8 cellular contexts compared by ENCODE assay signal in the genomic region with DNA sequence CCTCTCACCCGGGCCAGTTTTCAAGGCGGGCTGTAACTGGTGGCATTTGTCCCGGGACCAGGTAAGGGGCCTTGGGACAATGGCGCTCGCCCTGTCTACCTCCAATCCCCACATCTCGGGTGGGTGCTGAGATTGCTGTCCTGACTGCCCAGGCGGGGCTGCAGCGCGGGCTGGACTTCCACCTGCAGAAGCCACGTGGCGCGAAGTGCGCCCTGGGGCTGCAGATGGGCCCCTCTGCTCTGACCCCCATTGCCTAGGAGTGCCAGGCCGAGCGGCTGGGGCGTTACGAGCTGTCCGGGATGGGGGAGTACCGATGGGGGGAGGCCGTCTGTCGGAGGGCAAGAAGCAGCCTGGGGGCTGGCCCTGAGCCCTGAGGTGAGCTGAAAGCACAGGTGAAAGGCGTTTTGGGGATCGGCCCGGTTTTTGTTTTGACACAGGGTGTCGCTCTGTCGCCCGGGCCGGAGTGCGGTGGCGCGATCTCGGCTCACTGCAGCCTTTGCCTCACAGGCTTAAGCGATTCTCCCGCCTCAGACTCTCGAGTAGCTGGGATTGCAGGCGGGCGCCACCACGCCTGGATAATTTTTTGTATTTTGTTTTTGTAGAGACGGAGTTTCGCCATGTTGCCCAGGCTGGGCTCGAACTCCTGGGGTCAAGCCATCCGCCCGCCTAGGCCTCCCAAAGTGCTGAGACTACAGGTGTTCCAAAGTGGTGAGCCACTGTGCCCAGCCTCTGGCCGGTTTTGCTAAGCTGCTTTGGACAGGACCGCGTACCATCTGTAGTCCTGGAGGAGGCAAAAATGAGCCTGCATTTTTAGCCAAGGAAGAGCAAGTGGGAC. TPM values are rescaled to one million over a fixed set of nuclear protein-coding genes. Genes with fewer than 3 reads are reported as not detected.
DNase-seq lines count a peak whose midpoint lies in the region; ATAC-seq and TF ChIP-seq lines count a peak whose summit lies in the region.

A gene with protein sequence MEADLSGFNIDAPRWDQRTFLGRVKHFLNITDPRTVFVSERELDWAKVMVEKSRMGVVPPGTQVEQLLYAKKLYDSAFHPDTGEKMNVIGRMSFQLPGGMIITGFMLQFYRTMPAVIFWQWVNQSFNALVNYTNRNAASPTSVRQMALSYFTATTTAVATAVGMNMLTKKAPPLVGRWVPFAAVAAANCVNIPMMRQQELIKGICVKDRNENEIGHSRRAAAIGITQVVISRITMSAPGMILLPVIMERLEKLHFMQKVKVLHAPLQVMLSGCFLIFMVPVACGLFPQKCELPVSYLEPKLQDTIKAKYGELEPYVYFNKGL (plus strand): TSS at position 16 of the 835 bp plus-strand sequence. CDS start 12,001 bp downstream, outside the sequence.

- H3K9me3 ChIP-seq in CD4-positive, alpha-beta T cell (ENCODE audit: control insufficient read depth, low read length): no peaks in the 10 kb centered on the region
- H3K9me3 ChIP-seq in neuron (ENCODE audit: low read length) (no peaks in the 10 kb centered on the region), tibial nerve (no peaks in the 10 kb centered on the region)

- H3K27me3 ChIP-seq in CD4-positive, alpha-beta T cell (ENCODE audit: control insufficient read depth, insufficient read depth, low read length): no peaks in the 10 kb centered on the region
- H3K27me3 ChIP-seq in neuron (ENCODE audit: insufficient read depth, low read length) (no peaks in the 10 kb centered on the region), tibial nerve (no peaks in the 10 kb centered on the region)

- no peak for TF ChIP-seq CTCF in CD4-positive, alpha-beta T cell (IDR thresholded peaks at IDR 0.05)
- TF ChIP-seq CTCF in tibial nerve (IDR thresholded peaks at IDR 0.05): no peak

- H3K36me3 Mint-ChIP-seq in CD4-positive, alpha-beta T cell (ENCODE audit: low read depth): peaks cover 25% of the 10 kb centered on the region

- H3K4me1 Mint-ChIP-seq in CD4-positive, alpha-beta T cell (ENCODE audit: low read depth): peaks cover 66% of the 10 kb centered on the region

- TF ChIP-seq POLR2A in tibial nerve (IDR thresholded peaks at IDR 0.05): no peak

- CTCF ChIA-PET in CD4-positive, alpha-beta T cell (lab: Charles Lee): interaction anchor here (0.7 to 6.2 kb wide), 12 partner anchors 9 to 187 kb away, joined by 3 to 30 read pairs (median 4); partner anchors contain the start of genes TRIM8 and WBP1L

- no peaks in the 10 kb centered on the region for H3K9me3 Mint-ChIP-seq in CD4-positive, alpha-beta T cell

- H3K27ac Mint-ChIP-seq in CD4-positive, alpha-beta T cell: peak within 1 kb of the TSS; percentile 81

- H3K36me3 ChIP-seq in neuron (ENCODE audit: insufficient read depth, low read length): peaks cover 14% of the 10 kb centered on the region
- peaks cover 0 to 6% (median 0%) of the 10 kb centered on the region in 3 donors for H3K36me3 ChIP-seq in tibial nerve

- peak within 1 kb of the TSS; percentile 84 for H3K27ac ChIP-seq in CD4-positive, alpha-beta T cell (ENCODE audit: low read depth, low read length)
- H3K27ac ChIP-seq in tibial nerve: peak within 1 kb of the TSS; percentile 84 to 98 (median 93)

- H3K4me1 ChIP-seq in neuron (ENCODE audit: insufficient read depth, low read length) (peaks cover 39% of the 10 kb centered on the region), tibial nerve (peaks cover 0 to 47% (median 6%) of the 10 kb centered on the region in 4 donors)

- POLR2A ChIA-PET in CD4-positive, alpha-beta T cell (lab: Charles Lee): interaction anchor here (1.0 to 4.1 kb wide), 18 partner anchors 19 to 897 kb away, joined by 3 to 91 read pairs (median 5); partner anchors contain the start of genes ACTR1A, CUEDC2, NT5C2 and OGA

- H3K4me3 ChIP-seq in neuron (ENCODE audit: low read length): peak within 1 kb of the TSS; percentile 94
- H3K4me3 ChIP-seq in tibial nerve: peak within 1 kb of the TSS; percentile 83 to 95 (median 89)

- TF ChIP-seq EP300 in tibial nerve (IDR thresholded peaks at IDR 0.05): no peak

- intact Hi-C loops in CD4-positive, alpha-beta T cell (cut with DNase I, micrococcal nuclease): loop anchor here (1.0 to 10.0 kb wide), 6 partner anchors 28 to 1360 kb away; partner anchors contain the start of genes ACTR1A (in 2 of the 2), SUFU (in 2 of the 2), WBP1L (in 2 of the 2) and BTRC (in 1 of the 2)

- DNase-seq in CD4-positive, alpha-beta T cell: peak; percentile 23 to 61 (median 40)
- peak; percentile 28 for DNase-seq in GM19238 (ENCODE audit: insufficient read length, low spot score)
- no peak for DNase-seq in HT-29 (ENCODE audit: low spot score)
- peak; percentile 20 for DNase-seq in activated CD4-positive, CD25-positive, alpha-beta regulatory T cell treated with anti-CD3 and anti-CD28 coated beads, Interleukin-2, amount 50 U/mL, for 16 hours (ENCODE audit: low read depth, low spot score)
- DNase-seq in effector CD4-positive, alpha-beta T cell: peak; percentile 40
- DNase-seq in tibial nerve (ENCODE audit: low spot score in 2 of 2): no peak

- ATAC-seq in CD4-positive, alpha-beta T cell (ENCODE audit: poor library complexity): peak; percentile 12
- ATAC-seq in HG03135 (IDR thresholded peaks at IDR 0.05; ENCODE audit: unreplicated experiment): no peak

- peak within 1 kb of the TSS; percentile 93 for H3K4me3 Mint-ChIP-seq in CD4-positive, alpha-beta T cell

- H2AFZ ChIP-seq in neuron (ENCODE audit: low read depth, low read length): peak within 1 kb of the TSS; percentile 77

- WGBS in tibial nerve, 2 donors: 6 to 8% methylated on average over 25 to 40 of the region's 46 CpGs

- H3K27me3 Mint-ChIP-seq in CD4-positive, alpha-beta T cell: no peaks in the 10 kb centered on the region

RNA-seq across cellular contexts. Expression of the gene that starts here (rescaled TPM):
- total RNA-seq in CD4-positive, alpha-beta T cell: 1 to 10 TPM; 6.4 to 7.6 TPM
- total RNA-seq in HT-29 (2014; rRNA removed; shearing (Covaris generic)): 20.8 and 33.4 TPM in 2 replicates
- 10 to 100 TPM in 3 of 4 donors, 1 to 10 TPM in 1; 7.2 to 26.4 (median 11.3) TPM for total RNA-seq in tibial nerve

Comparison
In these comparisons a context has a peak if more than half of its experiments do, and no peak if none do; other contexts are left out.
1. DNase-seq: peak in CD4-positive, alpha-beta T cell (10 of 10), GM19238 (single experiment), activated CD4-positive, CD25-positive, alpha-beta regulatory T cell treated with anti-CD3 and anti-CD28 coated beads, Interleukin-2, amount 50 U/mL, for 16 hours (single experiment) and effector CD4-positive, alpha-beta T cell (single experiment); none in HT-29 (single experiment) and tibial nerve (0 of 2).